Comparison of ENCODE assay signal across 9 cellular contexts in genomic region chr2:187547353-187547979, GRCh38. TPM values are rescaled to one million over a fixed set of nuclear protein-coding genes. Genes with fewer than 3 reads are reported as not detected.
DNase-seq lines count a peak whose midpoint lies in the region; ATAC-seq and TF ChIP-seq lines count a peak whose summit lies in the region.
"Had no signal": no experiment of that assay in that cellular context is flagged by ENCODE, and none has a peak within 500 bp of the region (broad histone marks: within the 10 kb centered on the region; RNA-seq: fewer than 3 reads in every experiment).

No MANE protein-coding gene starts in this region.

- peak overlapping the region; percentile 32 for H3K4me2 ChIP-seq in SK-N-SH

- peak in 1 of 2 experiments; percentile 48; a peak in 2 of 4 replicates for TF ChIP-seq EP300 in SK-N-SH (IDR thresholded peaks at IDR 0.05; ENCODE audit: borderline replicate concordance in 1 of 2, low read depth in 1 of 2, low read length in 1 of 2)

- no peak overlapping the region for H3K27ac Mint-ChIP-seq in activated naive CD8-positive, alpha-beta T cell treated with anti-CD3 and anti-CD28 coated beads, Interleukin-2, amount 50 U/mL, for 24 hours
- H3K27ac Mint-ChIP-seq: activated CD8-positive, alpha-beta memory T cell treated with anti-CD3 and anti-CD28 coated beads, Interleukin-2, amount 10 ng/mL, durations not matched to agents 7 days and 5 days had no signal

- H3K36me3 Mint-ChIP-seq in activated naive CD8-positive, alpha-beta T cell treated with anti-CD3 and anti-CD28 coated beads, Interleukin-2, amount 50 U/mL, for 24 hours (ENCODE audit: low read depth): no peaks in the 10 kb centered on the region
- H3K36me3 Mint-ChIP-seq: activated CD8-positive, alpha-beta memory T cell treated with anti-CD3 and anti-CD28 coated beads, Interleukin-2, amount 10 ng/mL, durations not matched to agents 7 days and 5 days had no signal

- H3K9me3 Mint-ChIP-seq in activated naive CD8-positive, alpha-beta T cell treated with anti-CD3 and anti-CD28 coated beads, Interleukin-2, amount 50 U/mL, for 24 hours: no peaks in the 10 kb centered on the region

- DNase-seq in GM04504 (ENCODE audit: low read depth): peak; percentile 82
- no peak for DNase-seq in SK-N-SH
- DNase-seq in fibroblast of villous mesenchyme (ENCODE audit: low read depth): peak; percentile 94
- DNase-seq in activated naive CD8-positive, alpha-beta T cell treated with anti-CD3 and anti-CD28 coated beads, Interleukin-2, amount 50 U/mL, for 24 hours: no peak
- DNase-seq in Ammon's horn (ENCODE audit: low spot score): no peak
- DNase-seq: activated CD8-positive, alpha-beta memory T cell treated with anti-CD3 and anti-CD28 coated beads, Interleukin-2, amount 10 ng/mL, durations not matched to agents 7 days and 5 days had no signal

- WGBS in SK-N-SH (ENCODE audit: low lambda C conversion rate): 6% methylated on average over 2 of the region's 2 CpGs

- H3K4me1 ChIP-seq in SK-N-SH (ENCODE audit: control insufficient read depth in 1 of 2, insufficient read depth in 2 of 2, low read depth in 1 of 2, low read length in 1 of 2) (peaks cover 0 to 35% of the 10 kb centered on the region in 2 experiments; a peak in 2 of 4 replicates), skeletal muscle tissue (ENCODE audit: control insufficient read depth in 3 of 3, insufficient read depth in 3 of 3, low read length in 3 of 3) (peaks cover 4 to 22% (median 5%) of the 10 kb centered on the region in 3 donors)

- TF ChIP-seq CTCF in SK-N-SH (IDR thresholded peaks at IDR 0.05): no peak
- TF ChIP-seq CTCF in fibroblast of villous mesenchyme (IDR thresholded peaks at IDR 0.05; ENCODE audit: insufficient read depth, low read depth, low read length): no peak

- no peaks in the 10 kb centered on the region for H3K27me3 Mint-ChIP-seq in activated naive CD8-positive, alpha-beta T cell treated with anti-CD3 and anti-CD28 coated beads, Interleukin-2, amount 50 U/mL, for 24 hours
- H3K27me3 Mint-ChIP-seq: activated CD8-positive, alpha-beta memory T cell treated with anti-CD3 and anti-CD28 coated beads, Interleukin-2, amount 10 ng/mL, durations not matched to agents 7 days and 5 days had no signal

- H3K4me3 ChIP-seq in SK-N-SH (ENCODE audit: low read depth in 2 of 2, low read length in 1 of 2) (no peak overlapping the region), fibroblast of villous mesenchyme (ENCODE audit: low read depth, low read length) (no peak overlapping the region), skeletal muscle tissue (ENCODE audit: low read length in 3 of 3) (peak overlapping the region in 1 of 3 donors; percentile 9)

- POLR2A ChIA-PET in SK-N-SH (lab: Yijun Ruan, JAX): no interaction called here

- H3K9me3 ChIP-seq in SK-N-SH (no peaks in the 10 kb centered on the region; the same call in 1 of the 2 replicates), skeletal muscle tissue (ENCODE audit: control insufficient read depth in 3 of 3, low read length in 3 of 3) (no peaks in the 10 kb centered on the region)

- peaks cover 19% of the 10 kb centered on the region for H3F3A ChIP-seq in SK-N-SH (replicated peaks; ENCODE audit: insufficient read depth)

- H3K9ac ChIP-seq in SK-N-SH (peak overlapping the region; percentile 32; the same call in 1 of the 2 replicates), skeletal muscle tissue (ENCODE audit: low read depth in 1 of 3, low read length in 3 of 3) (no peak overlapping the region)

- H4K20me1 ChIP-seq in SK-N-SH (ENCODE audit: insufficient read depth): no peaks in the 10 kb centered on the region

- no peaks in the 10 kb centered on the region for H3K9me2 ChIP-seq in SK-N-SH

- no peaks in the 10 kb centered on the region for H3K4me1 Mint-ChIP-seq in activated naive CD8-positive, alpha-beta T cell treated with anti-CD3 and anti-CD28 coated beads, Interleukin-2, amount 50 U/mL, for 24 hours
- H3K4me1 Mint-ChIP-seq: activated CD8-positive, alpha-beta memory T cell treated with anti-CD3 and anti-CD28 coated beads, Interleukin-2, amount 10 ng/mL, durations not matched to agents 7 days and 5 days had no signal

- ATAC-seq in HG03135 (IDR thresholded peaks at IDR 0.05; ENCODE audit: unreplicated experiment): no peak
- ATAC-seq in GM18517 (IDR thresholded peaks at IDR 0.05; ENCODE audit: unreplicated experiment): no peak
- no peak for ATAC-seq in activated naive CD8-positive, alpha-beta T cell treated with anti-CD3 and anti-CD28 coated beads, Interleukin-2, amount 50 U/mL, for 24 hours
- ATAC-seq: activated CD8-positive, alpha-beta memory T cell treated with anti-CD3 and anti-CD28 coated beads, Interleukin-2, amount 10 ng/mL, durations not matched to agents 7 days and 5 days had no signal

- no peak for TF ChIP-seq RAD21 in SK-N-SH (IDR thresholded peaks at IDR 0.05; ENCODE audit: low read length)

- H2AFZ ChIP-seq in SK-N-SH (ENCODE audit: low read depth): peak overlapping the region; percentile 32; the same call in 1 of the 2 replicates

- H3K27me3 ChIP-seq in SK-N-SH (ENCODE audit: insufficient read depth): no peaks in the 10 kb centered on the region
- H3K27me3 ChIP-seq in skeletal muscle tissue (ENCODE audit: control insufficient read depth in 3 of 3, insufficient read depth in 3 of 3, low read length in 3 of 3): no peaks in the 10 kb centered on the region

- peak overlapping the region in 1 of 2 experiments; percentile 85; a peak in 3 of 4 replicates for H3K27ac ChIP-seq in SK-N-SH (ENCODE audit: low read depth in 2 of 2, low read length in 1 of 2)
- H3K27ac ChIP-seq in skeletal muscle tissue (ENCODE audit: low read depth, low read length): peak overlapping the region; percentile 61

- no peak overlapping the region for H3K4me3 Mint-ChIP-seq in activated naive CD8-positive, alpha-beta T cell treated with anti-CD3 and anti-CD28 coated beads, Interleukin-2, amount 50 U/mL, for 24 hours
- H3K4me3 Mint-ChIP-seq: activated CD8-positive, alpha-beta memory T cell treated with anti-CD3 and anti-CD28 coated beads, Interleukin-2, amount 10 ng/mL, durations not matched to agents 7 days and 5 days had no signal

- 0 out of 2 replicates have a peak, but pooled peaks cover 6% of the 10 kb centered on the region for H3K79me2 ChIP-seq in SK-N-SH (ENCODE audit: insufficient read depth)

- H3K36me3 ChIP-seq in SK-N-SH (replicated peaks in 1 of 2; ENCODE audit: control insufficient read depth in 1 of 2, insufficient read depth in 2 of 2, low read length in 1 of 2): no peaks in the 10 kb centered on the region
- no peaks in the 10 kb centered on the region for H3K36me3 ChIP-seq in skeletal muscle tissue (ENCODE audit: control insufficient read depth in 3 of 3, insufficient read depth in 3 of 3, low read length in 3 of 3)

- CTCF ChIA-PET in SK-N-SH (lab: Yijun Ruan, JAX): interaction anchor here (0.7 to 1.6 kb wide), 2 partner anchors 21 to 47 kb away, joined by 3 to 7 read pairs; no protein-coding TSS in a partner anchor

TF ChIP-seq in SK-N-SH, 30 proteins besides CTCF, POLR2A, EP300 and RAD21 (continues in another document):
- TF ChIP-seq SMC3 (IDR thresholded peaks at IDR 0.05; ENCODE audit: low read depth, low read length) (no peak), ELF1 (IDR thresholded peaks at IDR 0.05) (no peak), MXI1 (IDR thresholded peaks at IDR 0.05; ENCODE audit: low read depth, low read length) (no peak), FOXJ3 (CRISPR knock-in tag; IDR thresholded peaks at IDR 0.05) (no peak), MEF2A (IDR thresholded peaks at IDR 0.05; ENCODE audit: borderline replicate concordance, low read depth) (no peak), TCF12 (IDR thresholded peaks at IDR 0.05) (peak; percentile 87), NFIC (IDR thresholded peaks at IDR 0.05; ENCODE audit: borderline replicate concordance) (peak; percentile 32; the same call in 1 of the 2 replicates), TAF1 (IDR thresholded peaks at IDR 0.05; ENCODE audit: borderline replicate concordance, low read depth, low read length) (no peak), CHD2 (IDR thresholded peaks at IDR 0.05; ENCODE audit: low read length, partially characterized antibody) (no peak), USF2 (IDR thresholded peaks at IDR 0.05; ENCODE audit: borderline replicate concordance, low read depth, low read length) (no peak), NRF1 (IDR thresholded peaks at IDR 0.05; ENCODE audit: low read depth, low read length) (no peak), RXRA (IDR thresholded peaks at IDR 0.05; ENCODE audit: borderline replicate concordance, low read depth) (peak; percentile 51; the same call in 1 of the 2 replicates), IRF3 (IDR thresholded peaks at IDR 0.05; ENCODE audit: low read depth, low read length) (no peak), POLR2AphosphoS5 (IDR thresholded peaks at IDR 0.05; ENCODE audit: low read depth, low read length) (no peak; the same call in 1 of the 2 replicates), EZH2phosphoT487 (IDR thresholded peaks at IDR 0.05; ENCODE audit: borderline replicate concordance, low read depth) (no peak), RFX5 (IDR thresholded peaks at IDR 0.05; ENCODE audit: low read length) (no peak), FOSL2 (IDR thresholded peaks at IDR 0.05; ENCODE audit: borderline replicate concordance, low read depth) (peak; percentile 95), TEAD4 (IDR thresholded peaks at IDR 0.05; ENCODE audit: borderline replicate concordance, insufficient read depth) (0 out of 2 replicates have a peak, but pooled peaks have one; percentile 26), GABPA (IDR thresholded peaks at IDR 0.05; ENCODE audit: low read depth) (no peak)

RNA-seq across cellular contexts. Expression of gene TFPI, which starts 6.8 kb away (rescaled TPM):
- 2.1 and 2.3 TPM in 2 replicates for polyA plus RNA-seq in SK-N-SH (2012; rRNA removed)
- polyA plus RNA-seq in SK-N-SH (2012; cell fraction: cytosol; rRNA removed): 3.5 and 4.0 TPM in 2 replicates
- 0.62 and 1.8 TPM in 2 replicates for polyA plus RNA-seq in SK-N-SH (2012; cell fraction: nucleus; rRNA removed)
- total RNA-seq in fibroblast of villous mesenchyme (110 and 126 TPM in 2 replicates), skeletal muscle tissue (47.0 TPM)
- total RNA-seq: activated CD8-positive, alpha-beta memory T cell treated with anti-CD3 and anti-CD28 coated beads, Interleukin-2, amount 10 ng/mL, durations not matched to agents 7 days and 5 days had no signal

Comparison
In these comparisons a context has a peak if more than half of its experiments do, and no peak if none do; other contexts are left out.
1. DNase-seq: peak in GM04504 (single experiment) and fibroblast of villous mesenchyme (single experiment); none in SK-N-SH (single experiment), activated naive CD8-positive, alpha-beta T cell treated with anti-CD3 and anti-CD28 coated beads, Interleukin-2, amount 50 U/mL, for 24 hours (single experiment) and Ammon's horn (single experiment).